2 cellular contexts compared by ENCODE assay signal in genomic region chr17:34291721-34292348, GRCh38.
TF ChIP-seq lines count a peak whose summit lies in the region.

No MANE protein-coding gene starts in this region.

TF ChIP-seq in GM12878, 131 proteins besides CTCF, POLR2A, EP300 and RAD21:
- TF ChIP-seq NRF1 (conservative IDR thresholded peaks at IDR 0.05; ENCODE audit: low read depth, low read length) (no peak), BRCA1 (IDR thresholded peaks at IDR 0.05; ENCODE audit: low read depth, low read length) (no peak), NFIC (IDR thresholded peaks at IDR 0.05; ENCODE audit: low read depth, low read length) (no peak), CEBPB (IDR thresholded peaks at IDR 0.05; ENCODE audit: borderline replicate concordance in 1 of 2, low read depth in 2 of 2, low read length in 2 of 2) (no peak), PAX5 (IDR thresholded peaks at IDR 0.05; ENCODE audit: borderline replicate concordance, low read depth, low read length) (no peak), REST (IDR thresholded peaks at IDR 0.05; ENCODE audit: low read depth, low read length) (peak; percentile 60; the same call in 1 of the 2 replicates), TCF7 (IDR thresholded peaks at IDR 0.05; ENCODE audit: borderline replicate concordance) (no peak)

TF ChIP-seq in GM12891, 5 proteins besides CTCF, POLR2A, EP300 and RAD21:
- TF ChIP-seq POLR2AphosphoS5 (IDR thresholded peaks at IDR 0.05; ENCODE audit: low read depth, low read length): no peak
- no peak for TF ChIP-seq PAX5 (IDR thresholded peaks at IDR 0.05; ENCODE audit: insufficient read depth, low read length, severe bottlenecking)
- TF ChIP-seq SPI1 (IDR thresholded peaks at IDR 0.05; ENCODE audit: low read depth, low read length): no peak
- TF ChIP-seq POU2F2 (IDR thresholded peaks at IDR 0.05; ENCODE audit: low read depth, low read length): no peak
- no peak for TF ChIP-seq TAF1 (IDR thresholded peaks at IDR 0.05; ENCODE audit: low read depth, low read length)
